Comparison of ENCODE assay signal across 14 cellular contexts in the genomic region with DNA sequence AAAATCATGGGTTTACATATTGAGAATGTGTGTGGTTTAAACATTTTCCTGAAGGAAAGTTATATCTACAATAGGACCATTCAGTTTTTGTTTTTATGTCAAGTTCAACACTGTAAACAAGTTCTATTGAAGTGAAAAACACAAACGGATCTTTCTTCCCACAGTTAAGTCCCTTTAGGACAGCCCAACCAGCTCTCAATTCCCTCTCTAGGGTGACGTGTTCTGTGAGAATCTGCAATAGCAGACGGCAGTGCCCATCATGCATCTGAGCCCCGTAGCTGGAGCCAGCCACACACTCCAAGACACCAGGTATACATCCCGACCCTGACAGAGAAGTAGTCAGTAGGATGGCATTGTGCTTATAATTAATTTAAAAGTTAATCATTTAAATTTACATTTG.
"Had no signal": no experiment of that assay in that cellular context is flagged by ENCODE, and none has a peak within 500 bp of the region (broad histone marks: within the 10 kb centered on the region; RNA-seq: fewer than 3 reads in every experiment).

No MANE protein-coding gene starts in this region.

- H3K4me3 ChIP-seq: coronary artery, left lung, upper lobe of right lung had no signal

- H3K27ac ChIP-seq: coronary artery, left lung, upper lobe of right lung had no signal

- H3K36me3 ChIP-seq: left lung, upper lobe of right lung had no signal

- H3K9me3 ChIP-seq: left lung, upper lobe of right lung had no signal

- DNase-seq: activated CD4-positive, alpha-beta T cell treated with anti-CD3 and anti-CD28 coated beads, Interleukin-2, amount 10 ng/mL, durations not matched to agents 7 days and 5 days; activated CD8-positive, alpha-beta memory T cell treated with anti-CD3 and anti-CD28 coated beads, Interleukin-2, amount 50 U/mL, for 48 hours; activated naive CD8-positive, alpha-beta T cell treated with anti-CD3 and anti-CD28 coated beads for 36 hours; effector CD8-positive, alpha-beta T cell; left lung; mesenchymal stem cell; natural killer cell; right cardiac atrium; small intestine; stimulated activated CD4-positive, alpha-beta T cell treated with anti-CD3 and anti-CD28 coated beads, Interleukin-4, amount 100 ng/mL, for 24 hours; stimulated activated naive CD4-positive, alpha-beta T cell; T-helper 2 cell; upper lobe of right lung had no signal

- H3K27me3 ChIP-seq: left lung, upper lobe of right lung had no signal
